Comparison of ENCODE assay signal across 8 cellular contexts in the genomic region with DNA sequence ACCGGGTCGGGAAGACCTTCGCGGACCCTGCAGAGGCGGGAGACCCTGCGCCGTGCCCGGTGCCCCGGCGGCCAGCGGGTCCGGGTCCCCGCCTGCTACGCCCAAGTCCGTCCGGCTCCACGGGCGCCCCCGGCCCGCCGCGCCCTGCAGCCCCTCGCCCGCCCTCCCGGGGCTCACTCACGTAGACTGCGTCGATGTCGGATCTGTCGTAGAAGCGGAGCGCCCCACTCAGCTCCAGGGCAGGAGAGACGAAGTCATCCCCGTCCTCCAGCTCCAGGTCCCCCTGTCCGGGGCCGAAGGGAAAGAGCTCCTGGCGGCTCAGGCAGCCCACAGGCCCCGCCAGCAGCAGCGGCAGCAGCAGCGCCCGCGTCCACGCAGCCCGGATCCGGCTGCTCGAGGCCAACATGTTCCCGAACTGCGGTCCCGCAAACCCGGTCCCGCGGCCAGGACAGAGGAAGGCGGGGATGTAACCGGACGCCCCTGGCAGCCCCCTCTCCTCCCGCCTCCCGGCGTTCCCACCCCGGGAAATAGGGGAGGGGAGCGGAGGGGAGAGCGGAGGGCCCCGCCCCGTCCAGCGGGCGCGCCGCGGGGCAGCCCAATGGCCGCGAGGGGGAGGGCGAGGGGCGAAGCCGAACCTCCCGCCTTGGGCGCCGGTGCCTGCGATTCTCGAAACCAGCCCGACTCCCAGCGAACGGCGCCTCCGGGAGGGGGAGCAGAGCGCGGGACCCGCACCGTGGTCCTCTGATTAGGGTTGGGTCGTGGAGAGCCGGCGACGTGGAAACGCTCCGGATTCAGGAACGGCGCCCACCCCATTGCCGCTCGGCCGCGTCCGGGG. TPM values are rescaled to one million over a fixed set of nuclear protein-coding genes. Genes with fewer than 3 reads are reported as not detected.
A peak's percentile ranks its signal among the peaks of the same experiment; 100 is the strongest.
DNase-seq lines count a peak whose midpoint lies in the region; ATAC-seq and TF ChIP-seq lines count a peak whose summit lies in the region.

A gene with protein sequence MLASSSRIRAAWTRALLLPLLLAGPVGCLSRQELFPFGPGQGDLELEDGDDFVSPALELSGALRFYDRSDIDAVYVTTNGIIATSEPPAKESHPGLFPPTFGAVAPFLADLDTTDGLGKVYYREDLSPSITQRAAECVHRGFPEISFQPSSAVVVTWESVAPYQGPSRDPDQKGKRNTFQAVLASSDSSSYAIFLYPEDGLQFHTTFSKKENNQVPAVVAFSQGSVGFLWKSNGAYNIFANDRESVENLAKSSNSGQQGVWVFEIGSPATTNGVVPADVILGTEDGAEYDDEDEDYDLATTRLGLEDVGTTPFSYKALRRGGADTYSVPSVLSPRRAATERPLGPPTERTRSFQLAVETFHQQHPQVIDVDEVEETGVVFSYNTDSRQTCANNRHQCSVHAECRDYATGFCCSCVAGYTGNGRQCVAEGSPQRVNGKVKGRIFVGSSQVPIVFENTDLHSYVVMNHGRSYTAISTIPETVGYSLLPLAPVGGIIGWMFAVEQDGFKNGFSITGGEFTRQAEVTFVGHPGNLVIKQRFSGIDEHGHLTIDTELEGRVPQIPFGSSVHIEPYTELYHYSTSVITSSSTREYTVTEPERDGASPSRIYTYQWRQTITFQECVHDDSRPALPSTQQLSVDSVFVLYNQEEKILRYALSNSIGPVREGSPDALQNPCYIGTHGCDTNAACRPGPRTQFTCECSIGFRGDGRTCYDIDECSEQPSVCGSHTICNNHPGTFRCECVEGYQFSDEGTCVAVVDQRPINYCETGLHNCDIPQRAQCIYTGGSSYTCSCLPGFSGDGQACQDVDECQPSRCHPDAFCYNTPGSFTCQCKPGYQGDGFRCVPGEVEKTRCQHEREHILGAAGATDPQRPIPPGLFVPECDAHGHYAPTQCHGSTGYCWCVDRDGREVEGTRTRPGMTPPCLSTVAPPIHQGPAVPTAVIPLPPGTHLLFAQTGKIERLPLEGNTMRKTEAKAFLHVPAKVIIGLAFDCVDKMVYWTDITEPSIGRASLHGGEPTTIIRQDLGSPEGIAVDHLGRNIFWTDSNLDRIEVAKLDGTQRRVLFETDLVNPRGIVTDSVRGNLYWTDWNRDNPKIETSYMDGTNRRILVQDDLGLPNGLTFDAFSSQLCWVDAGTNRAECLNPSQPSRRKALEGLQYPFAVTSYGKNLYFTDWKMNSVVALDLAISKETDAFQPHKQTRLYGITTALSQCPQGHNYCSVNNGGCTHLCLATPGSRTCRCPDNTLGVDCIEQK (minus strand): TSS at position 417 of the 835 bp plus-strand sequence. CDS start 11 bp downstream, at position 406.

- peaks cover 12 to 15% of the 10 kb centered on the region in 2 donors for H3K36me3 Mint-ChIP-seq in CD14-positive monocyte
- no peaks in the 10 kb centered on the region for H3K36me3 Mint-ChIP-seq in activated naive CD8-positive, alpha-beta T cell treated with anti-CD3 and anti-CD28 coated beads for 36 hours
- H3K36me3 Mint-ChIP-seq in neural progenitor cell, result no peaks in the 10 kb centered on the region

- no peaks in the 10 kb centered on the region for H3K9me3 ChIP-seq in neural progenitor cell (ENCODE audit: low read depth)

- peaks cover 35% of the 10 kb centered on the region for H3K4me1 Mint-ChIP-seq in CD14-positive monocyte
- H3K4me1 Mint-ChIP-seq in activated naive CD8-positive, alpha-beta T cell treated with anti-CD3 and anti-CD28 coated beads for 36 hours, result peaks cover 21% of the 10 kb centered on the region
- H3K4me1 Mint-ChIP-seq in neural progenitor cell, result peaks cover 15% of the 10 kb centered on the region

- H3K79me2 ChIP-seq in neural progenitor cell (ENCODE audit: low read depth), result no peaks in the 10 kb centered on the region

- peak within 1 kb of the TSS; percentile 87 for H2AFZ ChIP-seq in neural progenitor cell (replicated peaks)

- peak; percentile 54 for DNase-seq in CD14-positive monocyte (ENCODE audit: low spot score)
- DNase-seq in GM20000 (ENCODE audit: low spot score), result peak; percentile 72
- DNase-seq in NCI-H69 (lab: John Stamatoyannopoulos, UW), result peak; percentile 91
- peak; percentile 23 for DNase-seq in activated naive CD8-positive, alpha-beta T cell treated with anti-CD3 and anti-CD28 coated beads for 36 hours
- DNase-seq in germinal center (ENCODE audit: low spot score), result peak; percentile 26
- DNase-seq in neural progenitor cell (ENCODE audit: low spot score), result peak; percentile 95

- H3K4me3 Mint-ChIP-seq in CD14-positive monocyte (peak within 1 kb of the TSS; percentile 87 to 92), neural progenitor cell (peak within 1 kb of the TSS; percentile 90)
- peak within 1 kb of the TSS; percentile 63 for H3K4me3 Mint-ChIP-seq in activated naive CD8-positive, alpha-beta T cell treated with anti-CD3 and anti-CD28 coated beads for 36 hours

- no peak within 1 kb of the TSS for H3K9ac ChIP-seq in neural progenitor cell

- H3K36me3 ChIP-seq in neural progenitor cell, result no peaks in the 10 kb centered on the region

- H3K4me3 ChIP-seq in neural progenitor cell, result peak within 1 kb of the TSS; percentile 78

- H3K27ac ChIP-seq in neural progenitor cell, result no peak within 1 kb of the TSS

- H3K4me1 ChIP-seq in neural progenitor cell, result no peaks in the 10 kb centered on the region

- peak; percentile 52 for TF ChIP-seq CTCF in CD14-positive monocyte (IDR thresholded peaks at IDR 0.05)
- no peak for TF ChIP-seq CTCF in GM20000 (IDR thresholded peaks at IDR 0.05; ENCODE audit: extremely low read depth, missing control alignments)
- TF ChIP-seq CTCF in neural progenitor cell (IDR thresholded peaks at IDR 0.05), result peak; percentile 36

- no peak for ATAC-seq in HG03025 (IDR thresholded peaks at IDR 0.05; ENCODE audit: low FRiP score, unreplicated experiment)
- no peak for ATAC-seq in HG02571 (IDR thresholded peaks at IDR 0.05; ENCODE audit: unreplicated experiment)

- peaks cover 59% of the 10 kb centered on the region for H3K27me3 ChIP-seq in neural progenitor cell

- intact Hi-C loops in CD14-positive monocyte (cut with micrococcal nuclease), result loop anchor here in 1 of 2 donors (5.0 kb wide), 1 partner anchor 32 kb away; no protein-coding TSS in a partner anchor

- peak within 1 kb of the TSS in 6 of 7 donors; percentile 14 to 91 (median 72) for H3K27ac Mint-ChIP-seq in CD14-positive monocyte
- H3K27ac Mint-ChIP-seq in activated naive CD8-positive, alpha-beta T cell treated with anti-CD3 and anti-CD28 coated beads for 36 hours, result no peak within 1 kb of the TSS
- no peak within 1 kb of the TSS for H3K27ac Mint-ChIP-seq in neural progenitor cell

- peaks cover 0 to 5% (median 2%) of the 10 kb centered on the region in 7 donors for H3K9me3 Mint-ChIP-seq in CD14-positive monocyte
- H3K9me3 Mint-ChIP-seq in activated naive CD8-positive, alpha-beta T cell treated with anti-CD3 and anti-CD28 coated beads for 36 hours, result no peaks in the 10 kb centered on the region
- no peaks in the 10 kb centered on the region for H3K9me3 Mint-ChIP-seq in neural progenitor cell

- H3K4me2 ChIP-seq in neural progenitor cell, result peak within 1 kb of the TSS; percentile 93

- H3K27me3 Mint-ChIP-seq in CD14-positive monocyte (ENCODE audit: low read depth in 3 of 3) (peaks cover 21 to 43% (median 36%) of the 10 kb centered on the region in 3 donors), neural progenitor cell (ENCODE audit: insufficient read depth, low read depth) (peaks cover 19% of the 10 kb centered on the region)
- H3K27me3 Mint-ChIP-seq in activated naive CD8-positive, alpha-beta T cell treated with anti-CD3 and anti-CD28 coated beads for 36 hours, result peaks cover 55% of the 10 kb centered on the region

- no peaks in the 10 kb centered on the region for H4K20me1 ChIP-seq in neural progenitor cell (ENCODE audit: low read depth)

- H3F3A ChIP-seq in neural progenitor cell (ENCODE audit: low read depth), result peaks cover 17% of the 10 kb centered on the region

RNA-seq across cellular contexts. Expression of the gene that starts here (rescaled TPM):
- 10 to 100 TPM in 1 of 2 donors, 1 to 10 TPM in 1; 6.8 to 14.4 TPM for polyA plus RNA-seq in CD14-positive monocyte
- under 1 TPM; 0.08 to 0.10 TPM for total RNA-seq in activated naive CD8-positive, alpha-beta T cell treated with anti-CD3 and anti-CD28 coated beads for 36 hours
- total RNA-seq in neural progenitor cell (ENCODE audit: low replicate concordance), result 32.5 and 42.7 TPM in 2 replicates

Comparison
In these comparisons a context has a peak if more than half of its experiments do, and no peak if none do; other contexts are left out.
1. RNA of the gene that starts here (total RNA-seq): 32.5 to 42.7 TPM in neural progenitor cell; 0.08 to 0.10 TPM in activated naive CD8-positive, alpha-beta T cell treated with anti-CD3 and anti-CD28 coated beads for 36 hours; every median in the first group is over 10 times any median in the second.
2. Peak in DNase-seq in activated naive CD8-positive, alpha-beta T cell treated with anti-CD3 and anti-CD28 coated beads for 36 hours; RNA of the gene not detected or under 1 TPM.
3. DNase-seq: peak in every context shown above with its lines; median percentile 95 in neural progenitor cell; 91 in NCI-H69; 72 in GM20000; 54 in CD14-positive monocyte; 26 in germinal center; 23 in activated naive CD8-positive, alpha-beta T cell treated with anti-CD3 and anti-CD28 coated beads for 36 hours.
4. H3K27ac Mint-ChIP-seq: peak in CD14-positive monocyte (6 of 7); none in activated naive CD8-positive, alpha-beta T cell treated with anti-CD3 and anti-CD28 coated beads for 36 hours (single experiment) and neural progenitor cell (single experiment).
5. Peak in every context shown above with its lines, with median percentiles within 50 percentile points of each other: H3K4me3 Mint-ChIP-seq.